Comparison of ENCODE assay signal across 8 cellular contexts in the genomic region with DNA sequence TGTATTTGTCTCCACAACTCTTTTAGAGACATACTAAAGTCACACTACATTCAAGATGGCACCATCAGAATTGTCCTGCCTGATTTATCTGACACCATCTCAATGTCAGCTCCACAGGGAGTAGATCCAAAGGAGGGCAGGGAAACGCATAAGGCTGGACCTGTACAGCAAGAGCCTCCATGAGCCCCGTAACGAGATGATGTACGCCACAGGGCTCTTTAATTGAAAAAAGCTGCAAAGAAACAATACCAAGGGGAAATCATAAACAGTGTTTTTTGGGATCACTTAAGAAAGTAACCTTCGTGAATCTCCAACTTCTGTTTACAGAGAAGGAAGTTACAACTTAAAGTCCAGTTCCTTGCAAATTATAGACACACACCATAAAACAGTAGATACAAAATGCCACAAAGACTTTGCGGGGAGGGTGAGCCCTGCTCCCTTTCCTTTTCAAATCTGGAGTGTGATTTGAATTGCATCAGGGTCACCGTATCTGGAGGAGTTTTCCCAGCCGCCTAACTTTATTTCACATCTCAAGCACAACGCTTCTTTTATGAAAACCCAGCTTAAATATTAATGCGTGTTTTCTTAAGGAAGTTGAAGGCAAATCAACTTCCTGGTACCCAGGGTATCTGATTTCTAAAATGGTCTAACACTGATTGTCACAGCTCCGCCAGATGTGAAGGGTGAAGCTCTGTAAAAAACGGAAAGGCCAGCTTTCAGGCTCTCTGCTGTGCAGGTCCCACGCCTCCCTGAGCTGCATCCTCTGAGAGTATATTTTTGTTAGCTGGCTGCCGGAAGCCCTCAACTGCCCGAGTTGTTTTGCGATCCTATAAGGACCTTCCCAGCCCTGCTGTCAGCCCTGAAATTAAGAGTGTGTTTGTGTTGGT.
DNase-seq lines count a peak whose midpoint lies in the region; ATAC-seq and TF ChIP-seq lines count a peak whose summit lies in the region.

No MANE protein-coding gene starts in this region.

- H3K4me1 ChIP-seq in tibial artery: peaks cover 0 to 82% (median 22%) of the 10 kb centered on the region in 4 donors

- intact Hi-C loops in tibial artery (cut with DNase I; ENCODE audit: low total_unique reads): no loop called here

- ATAC-seq in GM19468 (IDR thresholded peaks at IDR 0.05; ENCODE audit: extremely low read depth, unreplicated experiment): peak; percentile 90
- peak; percentile 76 for ATAC-seq in HG03520 (IDR thresholded peaks at IDR 0.05; ENCODE audit: unreplicated experiment)

- TF ChIP-seq CTCF in GM06990 (IDR thresholded peaks at IDR 0.05; ENCODE audit: insufficient read depth, low read length, poor library complexity, severe bottlenecking) (no peak), fibroblast of villous mesenchyme (IDR thresholded peaks at IDR 0.05; ENCODE audit: insufficient read depth, low read depth, low read length) (no peak), tibial artery (IDR thresholded peaks at IDR 0.05) (no peak), WERI-Rb-1 (IDR thresholded peaks at IDR 0.05; ENCODE audit: low read depth, low read length) (no peak)

- DNase-seq in GM06990 (ENCODE audit: extremely low read depth, insufficient read length): peak; percentile 57
- peak; percentile 64 for DNase-seq in fibroblast of villous mesenchyme (ENCODE audit: low read depth)
- no peak for DNase-seq in tibial artery
- no peak for DNase-seq in stimulated activated CD4-positive, alpha-beta T cell treated with anti-CD3 and anti-CD28 coated beads, Interleukin-4, amount 100 ng/mL, for 1 hour
- no peak for DNase-seq in WERI-Rb-1
- no peak for DNase-seq in NCI-H345 (lab: John Stamatoyannopoulos, UW)

- H3K36me3 ChIP-seq in GM06990 (ENCODE audit: control insufficient read depth, insufficient read depth, low read length) (no peaks in the 10 kb centered on the region), tibial artery (no peaks in the 10 kb centered on the region), WERI-Rb-1 (no peaks in the 10 kb centered on the region)

- H3K27ac ChIP-seq in tibial artery (peak overlapping the region; percentile 68 to 73), WERI-Rb-1 (no peak overlapping the region)

- H3K4me3 ChIP-seq in GM06990 (replicated peaks; ENCODE audit: low read depth, low read length): peak overlapping the region; percentile 51
- H3K4me3 ChIP-seq in fibroblast of villous mesenchyme (ENCODE audit: low read depth, low read length): no peak overlapping the region
- peak overlapping the region; percentile 16 to 22 for H3K4me3 ChIP-seq in tibial artery
- no peak overlapping the region for H3K4me3 ChIP-seq in WERI-Rb-1 (ENCODE audit: low read depth, low read length)

- H3K9me3 ChIP-seq in tibial artery (no peaks in the 10 kb centered on the region), WERI-Rb-1 (ENCODE audit: severe bottlenecking) (no peaks in the 10 kb centered on the region)

- no peaks in the 10 kb centered on the region for H3K27me3 ChIP-seq in GM06990 (replicated peaks; ENCODE audit: control insufficient read depth, insufficient read depth, low read length)
- no peaks in the 10 kb centered on the region for H3K27me3 ChIP-seq in tibial artery
- no peaks in the 10 kb centered on the region for H3K27me3 ChIP-seq in WERI-Rb-1 (ENCODE audit: insufficient read depth, low read depth, severe bottlenecking)

Comparison
In these comparisons a context has a peak if more than half of its experiments do, and no peak if none do; other contexts are left out.
1. DNase-seq: peak in GM06990 (single experiment) and fibroblast of villous mesenchyme (single experiment); none in tibial artery (0 of 2), stimulated activated CD4-positive, alpha-beta T cell treated with anti-CD3 and anti-CD28 coated beads, Interleukin-4, amount 100 ng/mL, for 1 hour (single experiment), WERI-Rb-1 (single experiment) and NCI-H345 (single experiment).
2. H3K4me3 ChIP-seq: peak in GM06990 (single experiment) and tibial artery (2 of 2); none in fibroblast of villous mesenchyme (single experiment) and WERI-Rb-1 (single experiment).